Comparison of ENCODE assay signal across 22 cellular contexts in genomic region chr7:98521089-98521692, GRCh38.
"Had no signal": no experiment of that assay in that cellular context is flagged by ENCODE, and none has a peak within 500 bp of the region (broad histone marks: within the 10 kb centered on the region; RNA-seq: fewer than 3 reads in every experiment).

No MANE protein-coding gene starts in this region.

- H3K4me1 Mint-ChIP-seq: mesothelial cell of epicardium had no signal

- H3K4me2 ChIP-seq: hepatocyte had no signal

- H3K27me3 ChIP-seq: foreskin keratinocyte, heart left ventricle, hepatocyte, left lung had no signal

- H3K9me3 ChIP-seq: esophagus muscularis mucosa, gastroesophageal sphincter, heart left ventricle, lower lobe of right lung, mucosa of descending colon had no signal

- H3K79me2 ChIP-seq: hepatocyte had no signal

- H3K27ac Mint-ChIP-seq: mesothelial cell of epicardium had no signal

- H3K4me3 ChIP-seq: coronary artery, dorsolateral prefrontal cortex, esophagus muscularis mucosa, gastroesophageal sphincter, heart left ventricle, hepatocyte, left lung, lower lobe of right lung, mucosa of descending colon had no signal

- H3K27ac ChIP-seq: coronary artery, dorsolateral prefrontal cortex, esophagus muscularis mucosa, foreskin keratinocyte, gastroesophageal sphincter, heart left ventricle, hepatocyte, left lung, lower lobe of right lung had no signal

- H2AFZ ChIP-seq: hepatocyte had no signal

- H3K36me3 Mint-ChIP-seq: mesothelial cell of epicardium had no signal

- H3K4me3 Mint-ChIP-seq: mesothelial cell of epicardium had no signal

- H3K36me3 ChIP-seq: esophagus muscularis mucosa, gastroesophageal sphincter, heart left ventricle, left lung, lower lobe of right lung had no signal

- DNase-seq: dermis blood vessel endothelial cell; dorsolateral prefrontal cortex; effector CD4-positive, alpha-beta T cell; effector memory CD4-positive, alpha-beta T cell; foreskin keratinocyte; heart left ventricle; left cardiac atrium; left lung; left ventricle myocardium superior; lower lobe of right lung; mesenchymal stem cell; mucosa of descending colon had no signal

- ATAC-seq: heart left ventricle, left cardiac atrium, left lung, left ventricle myocardium superior, mucosa of descending colon had no signal

- H3K4me1 ChIP-seq: esophagus muscularis mucosa, foreskin keratinocyte, gastroesophageal sphincter, heart left ventricle, left lung, lower lobe of right lung had no signal

- FAIRE-seq: colon, endothelial cell of umbilical vein, frontal cortex, islet of Langerhans, keratinocyte had no signal
